2 cellular contexts compared by ENCODE assay signal in genomic region chr5:592158-592557, GRCh38.
TF ChIP-seq lines count a peak whose summit lies in the region.

No MANE protein-coding gene starts in this region.

TF ChIP-seq in HCT116, 20 proteins besides CTCF, POLR2A, EP300 and RAD21:
- TF ChIP-seq ELF1 (IDR thresholded peaks at IDR 0.05; ENCODE audit: borderline replicate concordance, low read depth) (no peak), MAX (IDR thresholded peaks at IDR 0.05) (no peak), EZH2 (IDR thresholded peaks at IDR 0.05) (no peak), FOSL1 (IDR thresholded peaks at IDR 0.05; ENCODE audit: low read depth) (no peak), EZH2phosphoT487 (IDR thresholded peaks at IDR 0.05; ENCODE audit: borderline replicate concordance) (no peak), SP1 (IDR thresholded peaks at IDR 0.05; ENCODE audit: low read depth) (no peak), SIN3A (IDR thresholded peaks at IDR 0.05; ENCODE audit: low read depth) (no peak), SRF (IDR thresholded peaks at IDR 0.05; ENCODE audit: low read depth) (no peak), YY1 (IDR thresholded peaks at IDR 0.05; ENCODE audit: extremely low read depth, insufficient replicate concordance, low read depth, low read length) (no peak), POLR2AphosphoS5 (IDR thresholded peaks at IDR 0.05; ENCODE audit: low read depth, low read length) (no peak)

TF ChIP-seq in K562, 482 proteins besides CTCF, POLR2A, EP300 and RAD21:
- TF ChIP-seq, protein P1, sequence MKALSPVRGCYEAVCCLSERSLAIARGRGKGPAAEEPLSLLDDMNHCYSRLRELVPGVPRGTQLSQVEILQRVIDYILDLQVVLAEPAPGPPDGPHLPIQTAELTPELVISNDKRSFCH (CRISPR knock-in tag; IDR thresholded peaks at IDR 0.05), result no peak
- TF ChIP-seq, protein P1 (tag; IDR thresholded peaks at IDR 0.05), result no peak
- TF ChIP-seq, protein P2, sequence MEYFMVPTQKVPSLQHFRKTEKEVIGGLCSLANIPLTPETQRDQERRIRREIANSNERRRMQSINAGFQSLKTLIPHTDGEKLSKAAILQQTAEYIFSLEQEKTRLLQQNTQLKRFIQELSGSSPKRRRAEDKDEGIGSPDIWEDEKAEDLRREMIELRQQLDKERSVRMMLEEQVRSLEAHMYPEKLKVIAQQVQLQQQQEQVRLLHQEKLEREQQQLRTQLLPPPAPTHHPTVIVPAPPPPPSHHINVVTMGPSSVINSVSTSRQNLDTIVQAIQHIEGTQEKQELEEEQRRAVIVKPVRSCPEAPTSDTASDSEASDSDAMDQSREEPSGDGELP (CRISPR knock-in tag; IDR thresholded peaks at IDR 0.05; ENCODE audit: borderline replicate concordance), result 0 out of 2 replicates have a peak, but pooled peaks have one; percentile 11
